Comparison of ENCODE assay signal across 18 cellular contexts in the genomic region with DNA sequence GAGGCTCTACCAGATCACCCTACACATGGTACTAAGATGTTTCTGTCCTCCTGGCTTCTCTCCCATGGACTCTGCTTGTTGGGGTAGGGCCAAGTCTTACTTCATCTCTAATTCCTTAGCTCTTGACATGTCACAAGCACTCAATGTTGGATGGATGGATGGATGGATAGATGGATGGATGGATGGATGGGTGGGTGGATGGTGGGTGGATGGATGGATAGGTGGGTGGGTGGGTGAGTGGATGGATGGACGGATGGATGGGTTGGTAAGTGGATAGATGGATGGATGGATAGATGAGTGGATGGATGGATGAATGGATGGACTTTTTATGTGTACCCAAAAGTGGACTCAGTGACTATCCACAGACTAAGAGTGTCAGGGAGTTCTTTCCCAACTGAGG.
"Had no signal": no experiment of that assay in that cellular context is flagged by ENCODE, and none has a peak within 500 bp of the region (broad histone marks: within the 10 kb centered on the region; RNA-seq: fewer than 3 reads in every experiment).

No MANE protein-coding gene starts in this region.

- H3K36me3 ChIP-seq: SJSA1 had no signal

- DNase-seq: KBM-7, MV-4-11, NCI-H1048, NCI-H1105, NCI-H1436 treated with DMSO at 0.1 percent for 48 hours, NCI-H1694, NCI-H187 treated with DMSO at 0.1 percent for 48 hours, NCI-H2081, NCI-H2107, NCI-H2227 treated with DMSO at 0.1 percent for 48 hours, NCI-H524, NCI-H526 treated with DMSO at 0.1 percent for 48 hours, NCI-H774, Right ventricle myocardium superior, RPMI8226, SIG-M5 had no signal

- H3K4me1 ChIP-seq: SJSA1 had no signal

- H3K4me3 ChIP-seq: SJSA1, SK-N-MC had no signal

- H3K9me3 ChIP-seq: SJSA1 had no signal

- H3K27me3 ChIP-seq: SJSA1 had no signal

- H3K27ac ChIP-seq: SJSA1, SK-N-MC had no signal
